1 cellular context compared by ENCODE assay signal in the genomic region with DNA sequence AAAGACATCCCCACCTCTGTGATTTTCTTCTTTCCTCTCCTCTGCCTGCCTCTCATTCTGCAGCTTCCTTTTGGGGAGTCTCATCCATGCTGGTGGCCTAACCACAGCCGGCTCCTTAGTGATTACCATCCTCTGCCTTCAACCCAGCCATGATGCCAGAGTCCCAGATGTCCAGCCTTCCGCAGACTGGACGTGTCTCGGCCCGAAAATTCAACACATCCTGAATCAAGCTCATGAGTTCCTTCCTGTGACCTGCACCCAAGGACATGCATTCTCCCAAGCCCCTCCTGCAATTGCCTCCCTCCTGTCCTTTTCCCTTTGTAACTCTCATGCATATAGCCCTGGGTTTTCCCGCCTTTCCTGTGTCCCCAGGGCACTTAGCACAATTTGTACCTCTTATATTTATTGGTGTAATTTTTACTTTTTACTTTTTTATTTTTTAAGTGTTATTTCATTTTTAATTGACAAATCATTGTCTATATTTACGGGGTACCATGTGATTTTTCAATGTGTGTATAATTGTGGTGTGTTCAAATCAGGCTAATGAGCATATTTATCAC.
TF ChIP-seq lines count a peak whose summit lies in the region.

No MANE protein-coding gene starts in this region.

TF ChIP-seq in WTC11, 78 proteins besides CTCF, POLR2A, EP300 and RAD21:
- TF ChIP-seq ATF1 (CRISPR knock-in tag; IDR thresholded peaks at IDR 0.05), result no peak
- TF ChIP-seq, protein P1, sequence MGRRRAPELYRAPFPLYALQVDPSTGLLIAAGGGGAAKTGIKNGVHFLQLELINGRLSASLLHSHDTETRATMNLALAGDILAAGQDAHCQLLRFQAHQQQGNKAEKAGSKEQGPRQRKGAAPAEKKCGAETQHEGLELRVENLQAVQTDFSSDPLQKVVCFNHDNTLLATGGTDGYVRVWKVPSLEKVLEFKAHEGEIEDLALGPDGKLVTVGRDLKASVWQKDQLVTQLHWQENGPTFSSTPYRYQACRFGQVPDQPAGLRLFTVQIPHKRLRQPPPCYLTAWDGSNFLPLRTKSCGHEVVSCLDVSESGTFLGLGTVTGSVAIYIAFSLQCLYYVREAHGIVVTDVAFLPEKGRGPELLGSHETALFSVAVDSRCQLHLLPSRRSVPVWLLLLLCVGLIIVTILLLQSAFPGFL (CRISPR knock-in tag; IDR thresholded peaks at IDR 0.05; ENCODE audit: borderline replicate concordance), result no peak
TF ChIP-seq in WTC11: peak in this region for 0.
